Comparison of ENCODE assay signal across 8 cellular contexts in genomic region chr6:37182736-37183590, GRCh38. TPM values are rescaled to one million over a fixed set of nuclear protein-coding genes. Genes with fewer than 3 reads are reported as not detected.
DNase-seq lines count a peak whose midpoint lies in the region; ATAC-seq, FAIRE-seq and TF ChIP-seq lines count a peak whose summit lies in the region.

No MANE protein-coding gene starts in this region.

- no peak for ATAC-seq in GM18520 (IDR thresholded peaks at IDR 0.05; ENCODE audit: unreplicated experiment)

- H3K27me3 ChIP-seq in colonic mucosa = no peaks in the 10 kb centered on the region

- H3K4me1 ChIP-seq in colonic mucosa = no peaks in the 10 kb centered on the region

- intact Hi-C loops in colonic mucosa (cut with DNase I) = no loop called here

- H3K9ac ChIP-seq in colonic mucosa (ENCODE audit: low read depth in 2 of 2, low read length in 2 of 2) = no peak overlapping the region

- POLR2A ChIA-PET in RWPE1 (lab: Yijun Ruan, JAX; ENCODE audit: low non-redundant PET) = no interaction called here

- H3K36me3 ChIP-seq in colonic mucosa = no peaks in the 10 kb centered on the region

- H3K27ac ChIP-seq in colonic mucosa = peak overlapping the region; percentile 44
- H3K27ac ChIP-seq in skin epidermis = peak overlapping the region in 15 of 21 experiments; percentile 9 to 89 (median 66)
- H3K27ac ChIP-seq in RWPE1 = no peak overlapping the region

- peak; percentile 94 for FAIRE-seq in GM12891 (lab: Jason Lieb, UNC)

- TF ChIP-seq POLR2A in GM12891 (IDR thresholded peaks at IDR 0.05; ENCODE audit: low read depth, low read length) = no peak

- DNase-seq in GM12891 (ENCODE audit: insufficient read length, low spot score) = no peak
- DNase-seq in T-helper 9 cell = peak; percentile 34
- DNase-seq in colonic mucosa = no peak
- DNase-seq in RWPE1 (ENCODE audit: low spot score) = no peak
- no peak for DNase-seq in middle frontal gyrus (ENCODE audit: extremely low spot score, low spot score)
- DNase-seq in cerebellum (ENCODE audit: low spot score) = no peak

- CTCF ChIA-PET in RWPE1 (lab: Yijun Ruan, JAX) = no interaction called here

- TF ChIP-seq CTCF in colonic mucosa (IDR thresholded peaks at IDR 0.05) (no peak), RWPE1 (conservative IDR thresholded peaks at IDR 0.05; ENCODE audit: low read depth) (no peak)

- H3K9me3 ChIP-seq in colonic mucosa = no peaks in the 10 kb centered on the region

- no peak overlapping the region for H3K4me3 ChIP-seq in colonic mucosa
- H3K4me3 ChIP-seq in skin epidermis = no peak overlapping the region

TF ChIP-seq in GM12891, 5 proteins besides CTCF, POLR2A, EP300 and RAD21:
- TF ChIP-seq POLR2AphosphoS5 (IDR thresholded peaks at IDR 0.05; ENCODE audit: low read depth, low read length) (no peak), TAF1 (IDR thresholded peaks at IDR 0.05; ENCODE audit: low read depth, low read length) (no peak), SPI1 (IDR thresholded peaks at IDR 0.05; ENCODE audit: low read depth, low read length) (peak; percentile 79)

RNA-seq across cellular contexts. Expression of gene PIM1, which starts 13.0 kb away (rescaled TPM):
- 8.5 TPM for polyA plus RNA-seq in GM12891 (2012; ENCODE audit: low read depth, missing spikeins)
- total RNA-seq in colonic mucosa (10 to 100 TPM; 15.6 to 26.2 TPM), cerebellum (10.6 TPM)
